Comparison of ENCODE assay signal across 17 cellular contexts in genomic region chrX:69539437-69539836, GRCh38. TPM values are rescaled to one million over a fixed set of nuclear protein-coding genes. Genes with fewer than 3 reads are reported as not detected.
A peak's percentile ranks its signal among the peaks of the same experiment; 100 is the strongest.
DNase-seq lines count a peak whose midpoint lies in the region; ATAC-seq and TF ChIP-seq lines count a peak whose summit lies in the region.
"Had no signal": no experiment of that assay in that cellular context is flagged by ENCODE, and none has a peak within 500 bp of the region (broad histone marks: within the 10 kb centered on the region; RNA-seq: fewer than 3 reads in every experiment).

No MANE protein-coding gene starts in this region.

- H3K9ac ChIP-seq in parathyroid adenoma: no peak overlapping the region

- H2AFZ ChIP-seq in GM23338 (no peak overlapping the region), parathyroid adenoma (peak overlapping the region; percentile 97)

- H3F3A ChIP-seq in GM23338 (replicated peaks; ENCODE audit: low read depth): no peaks in the 10 kb centered on the region

- H3K4me3 ChIP-seq in GM23338 (no peak overlapping the region), parathyroid adenoma (ENCODE audit: low read depth, low read length) (no peak overlapping the region)

- peak overlapping the region; percentile 47; the same call in 1 of the 3 replicates for H3K4me3 Mint-ChIP-seq in GM23338
- peak overlapping the region; percentile 63 for H3K4me3 Mint-ChIP-seq in T-helper 2 cell treated with Interferon-gamma antibody and Interleukin-4, amounts not matched to agents 5 μg/mL and 100 μg/mL, for 36 hours

- no peaks in the 10 kb centered on the region for H3K9me3 ChIP-seq in parathyroid adenoma (ENCODE audit: control insufficient read depth, low read length)
- H3K9me3 ChIP-seq: Peyer's patch had no signal

- no peaks in the 10 kb centered on the region for H3K27me3 ChIP-seq in GM23338 (ENCODE audit: insufficient read depth)
- H3K27me3 ChIP-seq in parathyroid adenoma (ENCODE audit: control insufficient read depth, insufficient read depth, low read length): no peaks in the 10 kb centered on the region
- H3K27me3 ChIP-seq: Peyer's patch had no signal

- H3K4me2 ChIP-seq in GM23338 (no peak overlapping the region), parathyroid adenoma (ENCODE audit: low read length) (no peak overlapping the region)

- no peaks in the 10 kb centered on the region for H4K20me1 ChIP-seq in GM23338 (replicated peaks; ENCODE audit: insufficient read depth)

- H3K27ac ChIP-seq in GM23338 (ENCODE audit: low read depth) (no peak overlapping the region), parathyroid adenoma (no peak overlapping the region)
- H3K27ac ChIP-seq: Peyer's patch had no signal

- peaks cover 6% of the 10 kb centered on the region; the same call in 2 of the 3 replicates for H3K36me3 Mint-ChIP-seq in GM23338 (ENCODE audit: low read depth)
- no peaks in the 10 kb centered on the region for H3K36me3 Mint-ChIP-seq in T-helper 2 cell treated with Interferon-gamma antibody and Interleukin-4, amounts not matched to agents 5 μg/mL and 100 μg/mL, for 36 hours (ENCODE audit: low read depth)

- peaks cover 9% of the 10 kb centered on the region for H3K4me1 Mint-ChIP-seq in GM23338
- peaks cover 10% of the 10 kb centered on the region for H3K4me1 Mint-ChIP-seq in T-helper 2 cell treated with Interferon-gamma antibody and Interleukin-4, amounts not matched to agents 5 μg/mL and 100 μg/mL, for 36 hours (ENCODE audit: low read depth)

- TF ChIP-seq CTCF in GM23338 (conservative IDR thresholded peaks at IDR 0.05; ENCODE audit: low read depth in 2 of 2) (no peak), parathyroid adenoma (IDR thresholded peaks at IDR 0.05) (no peak)

- no peak overlapping the region for H3K27ac Mint-ChIP-seq in GM23338
- peak overlapping the region; percentile 85 for H3K27ac Mint-ChIP-seq in T-helper 2 cell treated with Interferon-gamma antibody and Interleukin-4, amounts not matched to agents 5 μg/mL and 100 μg/mL, for 36 hours

- no peak for ATAC-seq in GM23338

- H3K79me2 ChIP-seq in GM23338 (replicated peaks; ENCODE audit: insufficient read depth): no peaks in the 10 kb centered on the region
- no peaks in the 10 kb centered on the region for H3K79me2 ChIP-seq in parathyroid adenoma

- H3K4me1 ChIP-seq in GM23338 (ENCODE audit: insufficient read depth) (no peaks in the 10 kb centered on the region; the same call in 1 of the 2 replicates), parathyroid adenoma (peaks cover 5% of the 10 kb centered on the region)
- H3K4me1 ChIP-seq: Peyer's patch had no signal

- H3K9me2 ChIP-seq in GM23338 (ENCODE audit: insufficient read depth): no peaks in the 10 kb centered on the region

- peaks cover 2% of the 10 kb centered on the region for H3K27me3 Mint-ChIP-seq in GM23338 (ENCODE audit: insufficient read depth, low read depth, poor library complexity)
- H3K27me3 Mint-ChIP-seq in T-helper 2 cell treated with Interferon-gamma antibody and Interleukin-4, amounts not matched to agents 5 μg/mL and 100 μg/mL, for 36 hours (ENCODE audit: low read depth): peaks cover 9% of the 10 kb centered on the region

- H3K9me3 Mint-ChIP-seq in GM23338: peaks cover 7% of the 10 kb centered on the region; the same call in 2 of the 3 replicates
- no peaks in the 10 kb centered on the region for H3K9me3 Mint-ChIP-seq in T-helper 2 cell treated with Interferon-gamma antibody and Interleukin-4, amounts not matched to agents 5 μg/mL and 100 μg/mL, for 36 hours

- DNase-seq in NCI-H2029 (lab: John Stamatoyannopoulos, UW) (peak; percentile 23), NCI-H2029 treated with DMSO at 0.1 percent for 48 hours (lab: John Stamatoyannopoulos, UW) (no peak), GM23338 (ENCODE audit: low spot score) (no peak), NCI-H774 (lab: John Stamatoyannopoulos, UW) (no peak), globus pallidus (ENCODE audit: low spot score) (no peak)
- no peak for DNase-seq in T-helper 2 cell treated with Interferon-gamma antibody and Interleukin-4, amounts not matched to agents 5 μg/mL and 100 μg/mL, for 36 hours (ENCODE audit: low spot score)
- no peak for DNase-seq in activated CD8-positive, alpha-beta memory T cell treated with anti-CD3 and anti-CD28 coated beads, Interleukin-2, amount 50 U/mL, for 4 hours
- DNase-seq: IMR-90; mammary epithelial cell; NCI-H187 treated with DMSO at 0.1 percent for 48 hours; Peyer's patch; retina; stimulated activated CD4-positive, alpha-beta T cell treated with anti-CD3 and anti-CD28 coated beads, Interleukin-4, amount 100 ng/mL, for 4 hours; T-helper 9 cell had no signal

- H3K36me3 ChIP-seq in GM23338 (ENCODE audit: insufficient read depth) (no peaks in the 10 kb centered on the region), parathyroid adenoma (ENCODE audit: control insufficient read depth, insufficient read depth, low read length) (no peaks in the 10 kb centered on the region)
- H3K36me3 ChIP-seq: Peyer's patch had no signal

TF ChIP-seq in GM23338, 12 proteins besides CTCF, POLR2A, EP300 and RAD21:
- TF ChIP-seq EZH2phosphoT487 (IDR thresholded peaks at IDR 0.05; ENCODE audit: unreplicated experiment): no peak
- TF ChIP-seq ZNF114 (CRISPR knock-in tag; IDR thresholded peaks at IDR 0.05): no peak
- no peak for TF ChIP-seq EZH2 (IDR thresholded peaks at IDR 0.05; ENCODE audit: low read depth, unreplicated experiment)
- TF ChIP-seq ZNF331 (CRISPR knock-in tag; IDR thresholded peaks at IDR 0.05; ENCODE audit: low read depth): no peak
- TF ChIP-seq STAT1 (IDR thresholded peaks at IDR 0.05; ENCODE audit: unreplicated experiment): no peak
- no peak for TF ChIP-seq CREB1 (CRISPR knock-in tag; IDR thresholded peaks at IDR 0.05; ENCODE audit: low read depth)

RNA-seq across cellular contexts. Expression of gene NALF2, which starts 35.3 kb away (rescaled TPM):
- total RNA-seq in GM23338 (2014; rRNA removed; shearing (Covaris generic)): 8.0 and 10.5 TPM in 2 replicates
- 4.4 and 5.3 TPM in 2 replicates for polyA plus RNA-seq in GM23338 (2016; fragmentation: Nextera tagmentation; extraction: Ambion mirVana)
- total RNA-seq: endothelial cell of umbilical vein, IMR-90, subcutaneous adipose tissue had no signal
- polyA plus RNA-seq: endothelial cell of umbilical vein, IMR-90 had no signal
